ENCODE assay signal across 12 cellular contexts in genomic region chr17:64007089-64007837, GRCh38. TPM values are rescaled to one million over a fixed set of nuclear protein-coding genes. Genes with fewer than 3 reads are reported as not detected.
DNase-seq lines count a peak whose midpoint lies in the region; ATAC-seq and TF ChIP-seq lines count a peak whose summit lies in the region.
"Not testable (repeated sequence)": the region's sequence is repeated elsewhere in the genome, so short reads cannot be mapped to it uniquely, and the experiment has no call there.
"Had no signal": no experiment of that assay in that cellular context is flagged by ENCODE, and none has a peak within 500 bp of the region (broad histone marks: within the 10 kb centered on the region; RNA-seq: fewer than 3 reads in every experiment).

No MANE protein-coding gene starts in this region.

- peak overlapping the region; percentile 24 for H3K27ac ChIP-seq in CD4-positive, CD25-positive, alpha-beta regulatory T cell (ENCODE audit: insufficient read depth, low read length, poor library complexity, severe bottlenecking)
- not testable (repeated sequence) for H3K27ac ChIP-seq in RWPE2 (ENCODE audit: poor library complexity, severe bottlenecking)
- H3K27ac ChIP-seq in heart left ventricle (peak overlapping the region; percentile 35 to 92 (median 74)), spleen (peak overlapping the region; percentile 10 to 89 (median 74))

- H3K9me3 ChIP-seq in CD4-positive, CD25-positive, alpha-beta regulatory T cell (ENCODE audit: control insufficient read depth in 2 of 2, low read length in 2 of 2); RWPE2 (ENCODE audit: severe bottlenecking); heart left ventricle; spleen: not testable (repeated sequence)

- not testable (repeated sequence) for TF ChIP-seq CTCF in RWPE2 (IDR thresholded peaks at IDR 0.05; ENCODE audit: poor library complexity, severe bottlenecking); heart left ventricle (IDR thresholded peaks at IDR 0.05); spleen (IDR thresholded peaks at IDR 0.05 in 8 of 11, conservative IDR thresholded peaks at IDR 0.05 in 3 of 11)

- not testable (repeated sequence) for H3K27me3 ChIP-seq in CD4-positive, CD25-positive, alpha-beta regulatory T cell (ENCODE audit: control insufficient read depth, insufficient read depth, low read length); RWPE2 (ENCODE audit: insufficient read depth, poor library complexity, severe bottlenecking); heart left ventricle; spleen (replicated peaks in 1 of 7)

- H3K4me1 ChIP-seq in CD4-positive, CD25-positive, alpha-beta regulatory T cell (ENCODE audit: control insufficient read depth, insufficient read depth, low read length, poor library complexity, severe bottlenecking) = peaks cover 56% of the 10 kb centered on the region
- not testable (repeated sequence) for H3K4me1 ChIP-seq in RWPE2 (ENCODE audit: insufficient read depth, poor library complexity, severe bottlenecking)
- peaks cover 5 to 63% (median 40%) of the 10 kb centered on the region in 12 donors for H3K4me1 ChIP-seq in heart left ventricle
- peaks cover 31 to 100% (median 73%) of the 10 kb centered on the region in 6 donors for H3K4me1 ChIP-seq in spleen

- not testable (repeated sequence) for ATAC-seq in CD4-positive, CD25-positive, alpha-beta regulatory T cell (ENCODE audit: low read depth in 2 of 2); RWPE2 (ENCODE audit: low read depth); central memory CD8-positive, alpha-beta T cell (replicated peaks; ENCODE audit: extremely low read depth, poor library complexity, severe bottlenecking)
- peak in 3 of 4 donors; percentile 15 to 53 (median 16) for ATAC-seq in heart left ventricle

- 62 to 87% (median 73%) methylated on average over 5 of the region's 5 CpGs for WGBS in heart left ventricle, 4 donors
- WGBS in spleen, 5 donors = 74 to 88% (median 85%) methylated on average over 5 of the region's 5 CpGs

- not testable (repeated sequence) for H3K27me3 Mint-ChIP-seq in CD4-positive, CD25-positive, alpha-beta regulatory T cell; activated T-cell treated with anti-CD3 and anti-CD28 coated beads, Interleukin-2, amount 50 U/mL, for 24 hours; central memory CD8-positive, alpha-beta T cell

- peaks cover 68% of the 10 kb centered on the region for H3K36me3 ChIP-seq in CD4-positive, CD25-positive, alpha-beta regulatory T cell (ENCODE audit: control insufficient read depth, insufficient read depth, low read length)
- H3K36me3 ChIP-seq in RWPE2 (ENCODE audit: low read depth) = not testable (repeated sequence)
- H3K36me3 ChIP-seq in heart left ventricle = peaks cover 0 to 26% (median 10%) of the 10 kb centered on the region in 9 donors
- peaks cover 0 to 84% (median 33%) of the 10 kb centered on the region in 6 donors for H3K36me3 ChIP-seq in spleen

- TF ChIP-seq POLR2A in heart left ventricle (IDR thresholded peaks at IDR 0.05); spleen (IDR thresholded peaks at IDR 0.05): not testable (repeated sequence)

- not testable (repeated sequence) for H3K4me3 ChIP-seq in CD4-positive, CD25-positive, alpha-beta regulatory T cell (ENCODE audit: low read depth, low read length); RWPE2 (ENCODE audit: severe bottlenecking); spleen
- H3K4me3 ChIP-seq in heart left ventricle = peak overlapping the region in 2 of 12 donors; percentile 52 to 62

- intact Hi-C loops in heart left ventricle (cut with DNase I) = loop anchor here in 1 of 10 donors (2.0 kb wide), 1 partner anchor 14 kb away; the partner anchor contains the start of gene ICAM2
- intact Hi-C loops in spleen (cut with DNase I; ENCODE audit: low total_unique reads) = not testable (repeated sequence)

- peaks cover 31% of the 10 kb centered on the region for H3K36me3 Mint-ChIP-seq in CD4-positive, CD25-positive, alpha-beta regulatory T cell
- H3K36me3 Mint-ChIP-seq in activated T-cell treated with anti-CD3 and anti-CD28 coated beads, Interleukin-2, amount 50 U/mL, for 24 hours (ENCODE audit: low read depth) = peaks cover 92% of the 10 kb centered on the region
- H3K36me3 Mint-ChIP-seq in central memory CD8-positive, alpha-beta T cell (ENCODE audit: insufficient read depth) = peaks cover 41% of the 10 kb centered on the region

- H3K9me3 Mint-ChIP-seq in CD4-positive, CD25-positive, alpha-beta regulatory T cell; activated T-cell treated with anti-CD3 and anti-CD28 coated beads, Interleukin-2, amount 50 U/mL, for 24 hours; central memory CD8-positive, alpha-beta T cell: not testable (repeated sequence)

- DNase-seq in CD4-positive, CD25-positive, alpha-beta regulatory T cell; central memory CD8-positive, alpha-beta T cell (ENCODE audit: low spot score in 2 of 2); heart left ventricle: not testable (repeated sequence)
- DNase-seq in RWPE2 (ENCODE audit: low spot score) (peak; percentile 11), mesenteric fat pad (ENCODE audit: low spot score) (peak; percentile 47), spleen (peak; percentile 47)
- DNase-seq in activated T-cell treated with anti-CD3 and anti-CD28 coated beads, Interleukin-2, amount 50 U/mL, for 24 hours = peak; percentile 21

- H3K27ac Mint-ChIP-seq in CD4-positive, CD25-positive, alpha-beta regulatory T cell = peak overlapping the region; percentile 43 to 88 (median 84)
- H3K27ac Mint-ChIP-seq in activated T-cell treated with anti-CD3 and anti-CD28 coated beads, Interleukin-2, amount 50 U/mL, for 24 hours = peak overlapping the region; percentile 79
- H3K27ac Mint-ChIP-seq in central memory CD8-positive, alpha-beta T cell (ENCODE audit: low read depth) = peak overlapping the region; percentile 76

- peaks cover 18 to 69% (median 34%) of the 10 kb centered on the region in 4 donors for H3K4me1 Mint-ChIP-seq in CD4-positive, CD25-positive, alpha-beta regulatory T cell
- H3K4me1 Mint-ChIP-seq in activated T-cell treated with anti-CD3 and anti-CD28 coated beads, Interleukin-2, amount 50 U/mL, for 24 hours (ENCODE audit: low read depth) = peaks cover 53% of the 10 kb centered on the region
- peaks cover 43% of the 10 kb centered on the region for H3K4me1 Mint-ChIP-seq in central memory CD8-positive, alpha-beta T cell

- H3K4me3 Mint-ChIP-seq in CD4-positive, CD25-positive, alpha-beta regulatory T cell = peak overlapping the region in 1 of 4 donors; percentile 52
- H3K4me3 Mint-ChIP-seq in activated T-cell treated with anti-CD3 and anti-CD28 coated beads, Interleukin-2, amount 50 U/mL, for 24 hours; central memory CD8-positive, alpha-beta T cell: not testable (repeated sequence)

RNA-seq across cellular contexts. Expression of gene PRR29, which starts 9.1 kb away (rescaled TPM):
- total RNA-seq in CD4-positive, CD25-positive, alpha-beta regulatory T cell = 0.52 TPM
- polyA plus RNA-seq in CD4-positive, CD25-positive, alpha-beta regulatory T cell = 1 to 10 TPM; 3.9 to 6.9 (median 6.2) TPM
- total RNA-seq in heart left ventricle (1 to 10 TPM in 1 of 9 donors, under 1 TPM in 5, not detected in 3; 0.15 to 1.8 (median 0.34) TPM), mesenteric fat pad (0.90 TPM), spleen (1 to 10 TPM; 1.6 to 9.1 (median 3.5) TPM)
- polyA plus RNA-seq in heart left ventricle (under 1 TPM; 0.15 to 0.19 TPM), spleen (1 to 10 TPM in 1 of 3 donors, under 1 TPM in 2; 0.65 to 3.6 (median 0.73) TPM)
- total RNA-seq: RPMI7951, SK-MEL-5 had no signal

RNA-seq across cellular contexts. Expression of gene ICAM2, which starts 13.2 kb away (rescaled TPM):
- 106 TPM for total RNA-seq in CD4-positive, CD25-positive, alpha-beta regulatory T cell
- 100 to 1,000 TPM; 465 to 625 (median 548) TPM for polyA plus RNA-seq in CD4-positive, CD25-positive, alpha-beta regulatory T cell
- total RNA-seq in heart left ventricle = 100 to 1,000 TPM in 2 of 9 donors, 10 to 100 TPM in 7; 24.4 to 262 (median 33.0) TPM
- 10 to 100 TPM; 61.0 to 64.1 TPM for polyA plus RNA-seq in heart left ventricle
- total RNA-seq in mesenteric fat pad = 75.2 TPM
- total RNA-seq in spleen = 100 to 1,000 TPM; 136 to 412 (median 275) TPM
- 100 to 1,000 TPM in 1 of 3 donors, 10 to 100 TPM in 2; 79.2 to 108 (median 86.7) TPM for polyA plus RNA-seq in spleen
- total RNA-seq: chondrocyte, RPMI7951 had no signal

RNA-seq across cellular contexts. Expression of gene SCN4A, which starts 34.5 kb away (rescaled TPM):
- not detected for total RNA-seq in CD4-positive, CD25-positive, alpha-beta regulatory T cell
- not detected for polyA plus RNA-seq in CD4-positive, CD25-positive, alpha-beta regulatory T cell
- total RNA-seq in heart left ventricle = 1 to 10 TPM in 4 of 9 donors, under 1 TPM in 5; 0.37 to 2.1 (median 0.67) TPM
- polyA plus RNA-seq in heart left ventricle = 1 to 10 TPM in 1 of 2 donors, under 1 TPM in 1; 0.33 to 1.8 TPM
- 27.1 TPM for total RNA-seq in mesenteric fat pad
- total RNA-seq in spleen = 1 to 10 TPM in 5 of 7 donors, under 1 TPM in 2; 0.54 to 4.0 (median 1.3) TPM
- under 1 TPM; 0.14 to 0.70 (median 0.26) TPM for polyA plus RNA-seq in spleen
- total RNA-seq: chondrocyte, HT-29, RPMI7951, SK-MEL-5 had no signal
- polyA plus RNA-seq: keratinocyte had no signal
